In genomic region chr11:118264568-118265470, GRCh38 we compare ENCODE assay signal across 12 cellular contexts. TPM values are rescaled to one million over a fixed set of nuclear protein-coding genes. Genes with fewer than 3 reads are reported as not detected.
A peak's percentile ranks its signal among the peaks of the same experiment; 100 is the strongest.
DNase-seq lines count a peak whose midpoint lies in the region; ATAC-seq, FAIRE-seq and TF ChIP-seq lines count a peak whose summit lies in the region.
"Had no signal": no experiment of that assay in that cellular context is flagged by ENCODE, and none has a peak within 500 bp of the region (broad histone marks: within the 10 kb centered on the region; RNA-seq: fewer than 3 reads in every experiment).

No MANE protein-coding gene starts in this region.

- H3K9me3 ChIP-seq in HepG2 (ENCODE audit: low read length) (no peaks in the 10 kb centered on the region), stomach smooth muscle (ENCODE audit: control insufficient read depth in 2 of 2, low read length in 2 of 2) (no peaks in the 10 kb centered on the region)
- H3K9me3 ChIP-seq: tibial artery had no signal

- H3K9me3 Mint-ChIP-seq in activated CD4-positive, alpha-beta T cell treated with anti-CD3 and anti-CD28 coated beads, Interleukin-2, amount 10 ng/mL, durations not matched to agents 24 days and 14 days, result no peaks in the 10 kb centered on the region
- H3K9me3 Mint-ChIP-seq in activated naive CD8-positive, alpha-beta T cell treated with anti-CD3 and anti-CD28 coated beads, Interleukin-2, amount 50 U/mL, for 24 hours, result no peaks in the 10 kb centered on the region

- FAIRE-seq in HepG2 (lab: Jason Lieb, UNC), result no peak

- peaks cover 10% of the 10 kb centered on the region for H3K36me3 Mint-ChIP-seq in activated CD4-positive, alpha-beta T cell treated with anti-CD3 and anti-CD28 coated beads, Interleukin-2, amount 10 ng/mL, durations not matched to agents 24 days and 14 days (ENCODE audit: low read depth)
- H3K36me3 Mint-ChIP-seq in activated naive CD8-positive, alpha-beta T cell treated with anti-CD3 and anti-CD28 coated beads, Interleukin-2, amount 50 U/mL, for 24 hours (ENCODE audit: low read depth), result peaks cover 31% of the 10 kb centered on the region

- H3K27ac Mint-ChIP-seq in activated CD4-positive, alpha-beta T cell treated with anti-CD3 and anti-CD28 coated beads, Interleukin-2, amount 10 ng/mL, durations not matched to agents 24 days and 14 days, result peak overlapping the region; percentile 68
- H3K27ac Mint-ChIP-seq in activated naive CD8-positive, alpha-beta T cell treated with anti-CD3 and anti-CD28 coated beads, Interleukin-2, amount 50 U/mL, for 24 hours, result peak overlapping the region; percentile 80

- TF ChIP-seq EP300 in HepG2 (IDR thresholded peaks at IDR 0.05; ENCODE audit: low read depth in 2 of 2, low read length in 2 of 2), result no peak
- TF ChIP-seq EP300 in HepG2 (CRISPR knock-in tag; IDR thresholded peaks at IDR 0.05; ENCODE audit: borderline replicate concordance), result no peak

- H3K79me2 ChIP-seq in HepG2 (ENCODE audit: insufficient read depth, low read length), result peaks cover 7% of the 10 kb centered on the region

- no peak for ATAC-seq in activated naive CD8-positive, alpha-beta T cell treated with anti-CD3 and anti-CD28 coated beads, Interleukin-2, amount 50 U/mL, for 24 hours
- peak; percentile 58 for ATAC-seq in HepG2
- ATAC-seq in GM21423 (IDR thresholded peaks at IDR 0.05; ENCODE audit: unreplicated experiment), result no peak
- no peak for ATAC-seq in GM18867 (IDR thresholded peaks at IDR 0.05; ENCODE audit: unreplicated experiment)
- no peak for ATAC-seq in GM19023 (IDR thresholded peaks at IDR 0.05; ENCODE audit: unreplicated experiment)

- H3K9ac ChIP-seq in HepG2 (ENCODE audit: insufficient read depth, low read depth, low read length) (peak overlapping the region; percentile 65), stomach smooth muscle (ENCODE audit: low read length in 2 of 2) (no peak overlapping the region)
- H3K9ac ChIP-seq: KMS-11 had no signal

- in situ Hi-C loops in HepG2 (cut with HindIII; ENCODE audit: extremely low pct_ligation_motif_present, low pct_unique_long_range_greater_than_20kb), result no loop called here

- 3% methylated on average over 14 of the region's 14 CpGs for WGBS in HepG2 (ENCODE audit: low lambda C conversion rate)

- H3K4me2 ChIP-seq in HepG2 (ENCODE audit: low read depth, low read length), result peak overlapping the region; percentile 81
- H3K4me2 ChIP-seq: KMS-11 had no signal

- intact Hi-C loops in activated CD4-positive, alpha-beta T cell treated with anti-CD3 and anti-CD28 coated beads, Interleukin-2, amount 10 ng/mL, durations not matched to agents 24 days and 14 days (cut with micrococcal nuclease), result no loop called here
- intact Hi-C loops in HepG2 (cut with micrococcal nuclease; ENCODE audit: unreplicated experiment), result loop anchor here (5.0 kb wide), 1 partner anchor 68 kb away; no protein-coding TSS in a partner anchor

- H3K4me3 Mint-ChIP-seq in activated CD4-positive, alpha-beta T cell treated with anti-CD3 and anti-CD28 coated beads, Interleukin-2, amount 10 ng/mL, durations not matched to agents 24 days and 14 days, result peak overlapping the region; percentile 82
- H3K4me3 Mint-ChIP-seq in activated naive CD8-positive, alpha-beta T cell treated with anti-CD3 and anti-CD28 coated beads, Interleukin-2, amount 50 U/mL, for 24 hours, result peak overlapping the region; percentile 83

- no peak for TF ChIP-seq RAD21 in HepG2 (CRISPR knock-in tag; IDR thresholded peaks at IDR 0.05)

- POLR2A ChIA-PET in HepG2 (lab: Yijun Ruan, JAX), result interaction anchor here (1.1 to 1.7 kb wide), 6 partner anchors 13 to 70 kb away, joined by 4 to 11 read pairs (median 6); partner anchors contain the start of gene MPZL3

- H3K27me3 ChIP-seq in HepG2 (ENCODE audit: control insufficient read depth in 1 of 2, insufficient read depth in 2 of 2, low read length in 2 of 2), result peaks cover 0 to 22% of the 10 kb centered on the region in 2 experiments; a peak in 4 of 5 replicates
- peaks cover 22 to 34% of the 10 kb centered on the region in 2 donors for H3K27me3 ChIP-seq in stomach smooth muscle (ENCODE audit: control insufficient read depth in 1 of 2, insufficient read depth in 2 of 2, low read length in 2 of 2)

- no peak for DNase-seq in activated CD4-positive, alpha-beta T cell treated with anti-CD3 and anti-CD28 coated beads, Interleukin-2, amount 10 ng/mL, durations not matched to agents 24 days and 14 days
- no peak for DNase-seq in activated CD4-positive, alpha-beta T cell treated with anti-CD3 and anti-CD28 coated beads, Interleukin-2, amount 50 U/mL, for 1 hour
- DNase-seq in activated naive CD8-positive, alpha-beta T cell treated with anti-CD3 and anti-CD28 coated beads, Interleukin-2, amount 50 U/mL, for 24 hours, result no peak
- no peak for DNase-seq in HepG2 (ENCODE audit: low spot score)
- DNase-seq: NK-92 treated with Interleukin-12 subunit alpha and Interleukin-12 subunit beta, amount 100 ng/mL, for 24 hours had no signal

- H4K20me1 ChIP-seq in HepG2 (ENCODE audit: insufficient read depth, low read length), result no peaks in the 10 kb centered on the region

- H3K4me3 ChIP-seq in HepG2 (replicated peaks in 1 of 3; ENCODE audit: insufficient read depth in 1 of 3, low read depth in 2 of 3, low read length in 3 of 3), result peak overlapping the region; percentile 58 to 77 (median 66)
- peak overlapping the region; percentile 9 to 62 for H3K4me3 ChIP-seq in stomach smooth muscle (ENCODE audit: low read length in 2 of 2)

- BruUV-seq in HepG2 (replicated peaks; lab: Mats Ljungman, UMichigan), result no TSS peak

- H2AFZ ChIP-seq in HepG2 (ENCODE audit: low read length), result peak overlapping the region; percentile 16

- H3K27ac ChIP-seq in HepG2 (ENCODE audit: extremely low read length, insufficient read depth, low read length) (peak overlapping the region; percentile 43), stomach smooth muscle (ENCODE audit: low read length) (no peak overlapping the region)
- H3K27ac ChIP-seq: KMS-11, tibial artery had no signal

- TF ChIP-seq POLR2A in HepG2 (IDR thresholded peaks at IDR 0.05; ENCODE audit: insufficient read depth in 1 of 2, low read depth in 2 of 2, low read length in 2 of 2), result no peak

- peaks cover 43% of the 10 kb centered on the region for H3K4me1 ChIP-seq in HepG2 (ENCODE audit: insufficient read depth, low read length)
- H3K4me1 ChIP-seq in stomach smooth muscle (ENCODE audit: control insufficient read depth, insufficient read depth, low read length), result no peaks in the 10 kb centered on the region

- H3K36me3 ChIP-seq in HepG2 (replicated peaks in 1 of 2; ENCODE audit: control insufficient read depth in 1 of 2, insufficient read depth in 2 of 2, low read length in 2 of 2) (peaks cover 2 to 16% of the 10 kb centered on the region in 2 experiments; a peak in 2 of 5 replicates), stomach smooth muscle (ENCODE audit: control insufficient read depth in 2 of 2, insufficient read depth in 2 of 2, low read length in 2 of 2) (no peaks in the 10 kb centered on the region)
- H3K36me3 ChIP-seq: tibial artery had no signal

- no peak for TF ChIP-seq CTCF in HepG2 (CRISPR knock-in tag; IDR thresholded peaks at IDR 0.05)

- H3K27me3 Mint-ChIP-seq in activated CD4-positive, alpha-beta T cell treated with anti-CD3 and anti-CD28 coated beads, Interleukin-2, amount 10 ng/mL, durations not matched to agents 24 days and 14 days, result peaks cover 6% of the 10 kb centered on the region
- H3K27me3 Mint-ChIP-seq in activated naive CD8-positive, alpha-beta T cell treated with anti-CD3 and anti-CD28 coated beads, Interleukin-2, amount 50 U/mL, for 24 hours, result peaks cover 4% of the 10 kb centered on the region

- CTCF ChIA-PET in HepG2 (lab: Yijun Ruan, JAX; ENCODE audit: low intra/inter-chr PET ratio, low total read pairs), result no interaction called here

- H3K4me1 Mint-ChIP-seq in activated CD4-positive, alpha-beta T cell treated with anti-CD3 and anti-CD28 coated beads, Interleukin-2, amount 10 ng/mL, durations not matched to agents 24 days and 14 days, result peaks cover 40% of the 10 kb centered on the region
- peaks cover 48% of the 10 kb centered on the region for H3K4me1 Mint-ChIP-seq in activated naive CD8-positive, alpha-beta T cell treated with anti-CD3 and anti-CD28 coated beads, Interleukin-2, amount 50 U/mL, for 24 hours

RNA-seq across cellular contexts. Expression of gene MPZL2, which starts 0.7 kb away (rescaled TPM):
- 18.5 and 19.3 TPM in 2 replicates for total RNA-seq in activated CD4-positive, alpha-beta T cell treated with anti-CD3 and anti-CD28 coated beads, Interleukin-2, amount 10 ng/mL, durations not matched to agents 24 days and 14 days
- 16.6 and 27.9 TPM in 2 replicates for total RNA-seq in HepG2 (2016; rRNA removed; fragmentation: Illumina TruSeq; extraction: Trizol)
- total RNA-seq in HepG2 (2016; cell fraction: cytosol; rRNA removed; fragmentation: Illumina TruSeq; extraction: Trizol; ENCODE audit: low read depth), result 2.2 and 2.3 TPM in 2 replicates
- 14.3 and 27.1 TPM in 2 replicates for total RNA-seq in HepG2 (2016; cell fraction: insoluble cytoplasmic fraction; rRNA removed; fragmentation: Illumina TruSeq; extraction: Trizol)
- total RNA-seq in HepG2 (2016; cell fraction: membrane; rRNA removed; fragmentation: Illumina TruSeq; extraction: Trizol), result 4.6 and 5.7 TPM in 2 replicates
- 37.3 and 38.2 TPM in 2 replicates for total RNA-seq in HepG2 (2016; cell fraction: nucleus; rRNA removed; fragmentation: Illumina TruSeq; extraction: Trizol)
- 41.0 and 53.7 TPM in 2 replicates for polyA plus RNA-seq in HepG2 (2011; rRNA removed)
- polyA plus RNA-seq in HepG2 (2011; cell fraction: cytosol; rRNA removed), result 26.1 and 32.3 TPM in 2 replicates
- 33.6 and 34.4 TPM in 2 replicates for polyA plus RNA-seq in HepG2 (2011; cell fraction: nucleus; rRNA removed)
- 19.5 and 32.5 TPM in 2 replicates for polyA plus RNA-seq in HepG2 (2012)
- 1.4 and 1.6 TPM in 2 replicates for polyA plus RNA-seq in HepG2 (2016; cell fraction: cytosol; fragmentation: Illumina TruSeq; extraction: Trizol; ENCODE audit: low read depth)
- 14.0 and 15.4 TPM in 2 replicates for polyA plus RNA-seq in HepG2 (2016; cell fraction: insoluble cytoplasmic fraction; fragmentation: Illumina TruSeq; extraction: Trizol; ENCODE audit: low read depth)
- 2.7 and 3.2 TPM in 2 replicates for polyA plus RNA-seq in HepG2 (2016; cell fraction: membrane; fragmentation: Illumina TruSeq; extraction: Trizol; ENCODE audit: low read depth)
- polyA plus RNA-seq in HepG2 (2016; cell fraction: nucleus; fragmentation: Illumina TruSeq; extraction: Trizol; ENCODE audit: insufficient read depth, low read depth), result 46.0 and 46.2 TPM in 2 replicates
- polyA minus RNA-seq in HepG2 (2011; rRNA and poly(A)+ RNA removed; ENCODE audit: low replicate concordance), result 46.6 and 89.0 TPM in 2 replicates
- polyA minus RNA-seq in HepG2 (2011; cell fraction: cytosol; rRNA and poly(A)+ RNA removed), result 16.1 and 23.3 TPM in 2 replicates
- 32.2 and 41.3 TPM in 2 replicates for polyA minus RNA-seq in HepG2 (2011; cell fraction: nucleus; rRNA and poly(A)+ RNA removed)
- polyA plus RNA-seq: AG04450 had no signal

RNA-seq across cellular contexts. Expression of gene MPZL3, which starts 12.7 kb away (rescaled TPM):
- total RNA-seq in activated CD4-positive, alpha-beta T cell treated with anti-CD3 and anti-CD28 coated beads, Interleukin-2, amount 10 ng/mL, durations not matched to agents 24 days and 14 days, result 64.6 and 65.4 TPM in 2 replicates
- total RNA-seq in HepG2 (2016; rRNA removed; fragmentation: Illumina TruSeq; extraction: Trizol), result 6.6 and 9.3 TPM in 2 replicates
- total RNA-seq in HepG2 (2016; cell fraction: cytosol; rRNA removed; fragmentation: Illumina TruSeq; extraction: Trizol; ENCODE audit: low read depth), result 0.51 and 0.88 TPM in 2 replicates
- 6.1 and 9.5 TPM in 2 replicates for total RNA-seq in HepG2 (2016; cell fraction: insoluble cytoplasmic fraction; rRNA removed; fragmentation: Illumina TruSeq; extraction: Trizol)
- total RNA-seq in HepG2 (2016; cell fraction: membrane; rRNA removed; fragmentation: Illumina TruSeq; extraction: Trizol), result 3.0 and 3.4 TPM in 2 replicates
- 7.4 and 9.6 TPM in 2 replicates for total RNA-seq in HepG2 (2016; cell fraction: nucleus; rRNA removed; fragmentation: Illumina TruSeq; extraction: Trizol)
- polyA plus RNA-seq in HepG2 (2011; rRNA removed), result 4.5 and 5.3 TPM in 2 replicates
- polyA plus RNA-seq in HepG2 (2011; cell fraction: cytosol; rRNA removed), result 3.1 and 4.4 TPM in 2 replicates
- polyA plus RNA-seq in HepG2 (2011; cell fraction: nucleus; rRNA removed), result 2.5 TPM in 2 replicates
- 4.4 and 4.5 TPM in 2 replicates for polyA plus RNA-seq in HepG2 (2012)
- 0.26 and 0.48 TPM in 2 replicates for polyA plus RNA-seq in HepG2 (2016; cell fraction: cytosol; fragmentation: Illumina TruSeq; extraction: Trizol; ENCODE audit: low read depth)
- 3.1 and 3.5 TPM in 2 replicates for polyA plus RNA-seq in HepG2 (2016; cell fraction: insoluble cytoplasmic fraction; fragmentation: Illumina TruSeq; extraction: Trizol; ENCODE audit: low read depth)
- 1.2 TPM in 2 replicates for polyA plus RNA-seq in HepG2 (2016; cell fraction: membrane; fragmentation: Illumina TruSeq; extraction: Trizol; ENCODE audit: low read depth)
- polyA plus RNA-seq in HepG2 (2016; cell fraction: nucleus; fragmentation: Illumina TruSeq; extraction: Trizol; ENCODE audit: insufficient read depth, low read depth), result 8.3 and 8.4 TPM in 2 replicates
- polyA minus RNA-seq in HepG2 (2011; rRNA and poly(A)+ RNA removed; ENCODE audit: low replicate concordance), result 3.3 and 7.7 TPM in 2 replicates
- polyA minus RNA-seq in HepG2 (2011; cell fraction: cytosol; rRNA and poly(A)+ RNA removed), result 8.2 and 11.8 TPM in 2 replicates
- 3.5 and 4.4 TPM in 2 replicates for polyA minus RNA-seq in HepG2 (2011; cell fraction: nucleus; rRNA and poly(A)+ RNA removed)

RNA-seq across cellular contexts. Expression of gene CD3E, which starts 39.7 kb away (rescaled TPM):
- 571 TPM in 2 replicates for total RNA-seq in activated CD4-positive, alpha-beta T cell treated with anti-CD3 and anti-CD28 coated beads, Interleukin-2, amount 10 ng/mL, durations not matched to agents 24 days and 14 days
- not detected in 2 replicates for total RNA-seq in HepG2 (2016; rRNA removed; fragmentation: Illumina TruSeq; extraction: Trizol)
- not detected in 2 replicates for total RNA-seq in HepG2 (2016; cell fraction: cytosol; rRNA removed; fragmentation: Illumina TruSeq; extraction: Trizol; ENCODE audit: low read depth)
- not detected in 2 replicates for total RNA-seq in HepG2 (2016; cell fraction: insoluble cytoplasmic fraction; rRNA removed; fragmentation: Illumina TruSeq; extraction: Trizol)
- total RNA-seq in HepG2 (2016; cell fraction: membrane; rRNA removed; fragmentation: Illumina TruSeq; extraction: Trizol), result not detected in 2 replicates
- not detected in 2 replicates for total RNA-seq in HepG2 (2016; cell fraction: nucleus; rRNA removed; fragmentation: Illumina TruSeq; extraction: Trizol)
- polyA plus RNA-seq in HepG2 (2011; rRNA removed), result not detected in 2 replicates
- not detected in 2 replicates for polyA plus RNA-seq in HepG2 (2011; cell fraction: cytosol; rRNA removed)
- not detected in 2 replicates for polyA plus RNA-seq in HepG2 (2011; cell fraction: nucleus; rRNA removed)
- polyA plus RNA-seq in HepG2 (2012), result not detected in 2 replicates
- polyA plus RNA-seq in HepG2 (2016; cell fraction: cytosol; fragmentation: Illumina TruSeq; extraction: Trizol; ENCODE audit: low read depth), result not detected in 2 replicates
- polyA plus RNA-seq in HepG2 (2016; cell fraction: insoluble cytoplasmic fraction; fragmentation: Illumina TruSeq; extraction: Trizol; ENCODE audit: low read depth), result not detected in 2 replicates
- not detected in 2 replicates for polyA plus RNA-seq in HepG2 (2016; cell fraction: membrane; fragmentation: Illumina TruSeq; extraction: Trizol; ENCODE audit: low read depth)
- polyA plus RNA-seq in HepG2 (2016; cell fraction: nucleus; fragmentation: Illumina TruSeq; extraction: Trizol; ENCODE audit: insufficient read depth, low read depth), result not detected in 2 replicates
- not detected in 2 replicates for polyA minus RNA-seq in HepG2 (2011; rRNA and poly(A)+ RNA removed; ENCODE audit: low replicate concordance)
- not detected in 2 replicates for polyA minus RNA-seq in HepG2 (2011; cell fraction: cytosol; rRNA and poly(A)+ RNA removed)
- polyA minus RNA-seq in HepG2 (2011; cell fraction: nucleus; rRNA and poly(A)+ RNA removed), result not detected in 2 replicates
- polyA plus RNA-seq: AG04450 had no signal

RNA-seq across cellular contexts. Expression of gene JAML, which starts 40.0 kb away (rescaled TPM):
- 303 and 318 TPM in 2 replicates for total RNA-seq in activated CD4-positive, alpha-beta T cell treated with anti-CD3 and anti-CD28 coated beads, Interleukin-2, amount 10 ng/mL, durations not matched to agents 24 days and 14 days
- 3.3 and 3.8 TPM in 2 replicates for total RNA-seq in HepG2 (2016; rRNA removed; fragmentation: Illumina TruSeq; extraction: Trizol)
- 0.71 and 0.97 TPM in 2 replicates for total RNA-seq in HepG2 (2016; cell fraction: cytosol; rRNA removed; fragmentation: Illumina TruSeq; extraction: Trizol; ENCODE audit: low read depth)
- 3.7 and 4.6 TPM in 2 replicates for total RNA-seq in HepG2 (2016; cell fraction: insoluble cytoplasmic fraction; rRNA removed; fragmentation: Illumina TruSeq; extraction: Trizol)
- 1.8 and 1.9 TPM in 2 replicates for total RNA-seq in HepG2 (2016; cell fraction: membrane; rRNA removed; fragmentation: Illumina TruSeq; extraction: Trizol)
- 3.5 and 4.0 TPM in 2 replicates for total RNA-seq in HepG2 (2016; cell fraction: nucleus; rRNA removed; fragmentation: Illumina TruSeq; extraction: Trizol)
- polyA plus RNA-seq in HepG2 (2011; rRNA removed), result 2.0 and 2.8 TPM in 2 replicates
- polyA plus RNA-seq in HepG2 (2011; cell fraction: cytosol; rRNA removed), result 0.91 and 1.1 TPM in 2 replicates
- 8.0 and 9.7 TPM in 2 replicates for polyA plus RNA-seq in HepG2 (2011; cell fraction: nucleus; rRNA removed)
- polyA plus RNA-seq in HepG2 (2012), result 9.8 and 22.2 TPM in 2 replicates
- polyA plus RNA-seq in HepG2 (2016; cell fraction: cytosol; fragmentation: Illumina TruSeq; extraction: Trizol; ENCODE audit: low read depth), result 0.93 and 0.95 TPM in 2 replicates
- 2.7 and 4.1 TPM in 2 replicates for polyA plus RNA-seq in HepG2 (2016; cell fraction: insoluble cytoplasmic fraction; fragmentation: Illumina TruSeq; extraction: Trizol; ENCODE audit: low read depth)
- polyA plus RNA-seq in HepG2 (2016; cell fraction: membrane; fragmentation: Illumina TruSeq; extraction: Trizol; ENCODE audit: low read depth), result 1.4 and 1.7 TPM in 2 replicates
- 5.7 and 5.9 TPM in 2 replicates for polyA plus RNA-seq in HepG2 (2016; cell fraction: nucleus; fragmentation: Illumina TruSeq; extraction: Trizol; ENCODE audit: insufficient read depth, low read depth)
- 1.7 TPM in 1 of 2 replicates, not detected in the other for polyA minus RNA-seq in HepG2 (2011; rRNA and poly(A)+ RNA removed; ENCODE audit: low replicate concordance)
- 0.44 and 0.59 TPM in 2 replicates for polyA minus RNA-seq in HepG2 (2011; cell fraction: cytosol; rRNA and poly(A)+ RNA removed)
- polyA minus RNA-seq in HepG2 (2011; cell fraction: nucleus; rRNA and poly(A)+ RNA removed), result 6.0 and 6.1 TPM in 2 replicates
- polyA plus RNA-seq: AG04450 had no signal

Comparison
In these comparisons a context has a peak if more than half of its experiments do, and no peak if none do; other contexts are left out.
1. RNA of gene CD3E, which starts 39.7 kb away (total RNA-seq): 571 TPM in activated CD4-positive, alpha-beta T cell treated with anti-CD3 and anti-CD28 coated beads, Interleukin-2, amount 10 ng/mL, durations not matched to agents 24 days and 14 days; not detected in HepG2; every median in the first group is over 100 times any median in the second.